ENCODE assay signal across 20 cellular contexts in genomic region chr6:3336859-3337515, GRCh38.
DNase-seq lines count a peak whose midpoint lies in the region; ATAC-seq and TF ChIP-seq lines count a peak whose summit lies in the region.
"Had no signal": no experiment of that assay in that cellular context is flagged by ENCODE, and none has a peak within 500 bp of the region (broad histone marks: within the 10 kb centered on the region; RNA-seq: fewer than 3 reads in every experiment).

No MANE protein-coding gene starts in this region.

- no peaks in the 10 kb centered on the region for H3K36me3 ChIP-seq in BLaER1
- H3K36me3 ChIP-seq in mucosa of descending colon (ENCODE audit: low read depth), result no peaks in the 10 kb centered on the region
- H3K36me3 ChIP-seq in mammary epithelial cell (ENCODE audit: insufficient read depth, low read length), result no peaks in the 10 kb centered on the region
- no peaks in the 10 kb centered on the region for H3K36me3 ChIP-seq in testis (ENCODE audit: low read depth, missing control alignments)
- H3K36me3 ChIP-seq: prostate gland, vagina had no signal

- peaks cover 52% of the 10 kb centered on the region for H3K4me1 ChIP-seq in BLaER1
- H3K4me1 ChIP-seq in mucosa of descending colon (ENCODE audit: low read depth), result peaks cover 24% of the 10 kb centered on the region
- H3K4me1 ChIP-seq in mammary epithelial cell (ENCODE audit: insufficient read depth, low read length), result no peaks in the 10 kb centered on the region
- H3K4me1 ChIP-seq in testis, result no peaks in the 10 kb centered on the region

- no TSS peak for BruUV-seq in mammary epithelial cell (replicated peaks; lab: Mats Ljungman, UMichigan)

- in situ Hi-C loops in mammary epithelial cell (cut with MboI; ENCODE audit: low sequenced_read_pairs in 2 of 2), result no loop called here

- 93% methylated on average over 5 of the region's 5 CpGs for WGBS in mammary epithelial cell (ENCODE audit: low coverage, missing lambda C conversion rate)
- 97 to 99% methylated on average over 5 of the region's 5 CpGs for WGBS in testis, 2 donors

- no peaks in the 10 kb centered on the region for H3K9me3 ChIP-seq in BLaER1
- H3K9me3 ChIP-seq in mucosa of descending colon, result no peaks in the 10 kb centered on the region
- no peaks in the 10 kb centered on the region for H3K9me3 ChIP-seq in mammary epithelial cell (replicated peaks; ENCODE audit: insufficient read depth, low read length)
- H3K9me3 ChIP-seq in testis, result no peaks in the 10 kb centered on the region
- H3K9me3 ChIP-seq: A549, prostate gland, vagina had no signal

- no peaks in the 10 kb centered on the region for H3K9me3 Mint-ChIP-seq in chondrocyte (ENCODE audit: low read depth)
- H3K9me3 Mint-ChIP-seq: effector memory CD8-positive, alpha-beta T cell; natural killer cell treated with Interleukin-12 subunit alpha and Interleukin-12 subunit beta and Interleukin-15 and Interleukin-18, amount 100 ng/mL, for 72 hours had no signal

- no peak overlapping the region for H3K9ac ChIP-seq in BLaER1
- no peak overlapping the region for H3K9ac ChIP-seq in mammary epithelial cell (ENCODE audit: insufficient read depth, low read length)

- peaks cover 5% of the 10 kb centered on the region for H3K79me2 ChIP-seq in mammary epithelial cell (ENCODE audit: insufficient read depth, low read length)

- CTCF ChIA-PET in mammary epithelial cell (lab: Charles Lee; ENCODE audit: low non-redundant PET), result interaction anchor here (0.6 kb wide), 1 partner anchor 551 kb away, joined by 9 read pairs; no protein-coding TSS in a partner anchor

- DNase-seq in NCI-H2029 treated with DMSO at 0.1 percent for 48 hours (lab: John Stamatoyannopoulos, UW), result peak; percentile 71
- DNase-seq in chondrocyte (ENCODE audit: low spot score), result no peak
- peak in 1 of 3 donors; percentile 31 for DNase-seq in mucosa of descending colon
- no peak for DNase-seq in NCI-H2171 (lab: John Stamatoyannopoulos, UW)
- no peak for DNase-seq in mammary epithelial cell
- no peak for DNase-seq in testis
- DNase-seq: activated CD8-positive, alpha-beta memory T cell treated with anti-CD3 and anti-CD28 coated beads, Interleukin-2, amount 50 U/mL, for 48 hours; activated gamma-delta T cell; effector memory CD8-positive, alpha-beta T cell; NCI-H446 treated with DMSO at 0.1 percent for 48 hours; stimulated activated CD4-positive, alpha-beta T cell treated with anti-CD3 and anti-CD28 coated beads, Interleukin-4, amount 100 ng/mL, for 24 hours had no signal

- H2AFZ ChIP-seq in mammary epithelial cell (ENCODE audit: low read depth, low read length), result no peak overlapping the region

- no peak for TF ChIP-seq POLR2A in testis (IDR thresholded peaks at IDR 0.05)

- H3K4me3 Mint-ChIP-seq in chondrocyte (ENCODE audit: unreplicated experiment), result no peak overlapping the region
- H3K4me3 Mint-ChIP-seq: effector memory CD8-positive, alpha-beta T cell had no signal

- H3K27ac Mint-ChIP-seq in chondrocyte (ENCODE audit: unreplicated experiment), result peak overlapping the region; percentile 18
- H3K27ac Mint-ChIP-seq: effector memory CD8-positive, alpha-beta T cell; IgD-negative memory B cell; natural killer cell treated with Interleukin-12 subunit alpha and Interleukin-12 subunit beta and Interleukin-15 and Interleukin-18, amount 100 ng/mL, for 72 hours had no signal

- H4K20me1 ChIP-seq in BLaER1, result no peaks in the 10 kb centered on the region
- H4K20me1 ChIP-seq in mammary epithelial cell (ENCODE audit: insufficient read depth, low read length), result no peaks in the 10 kb centered on the region

- H3K4me3 ChIP-seq in BLaER1, result no peak overlapping the region
- no peak overlapping the region for H3K4me3 ChIP-seq in mucosa of descending colon
- H3K4me3 ChIP-seq in mammary epithelial cell (replicated peaks in 1 of 3; ENCODE audit: insufficient read depth in 1 of 3, low read depth in 2 of 3, low read length in 3 of 3), result no peak overlapping the region
- H3K4me3 ChIP-seq in testis, result no peak overlapping the region
- H3K4me3 ChIP-seq: A549, prostate gland, skin epidermis, vagina had no signal

- ATAC-seq in mucosa of descending colon, result peak; percentile 70
- no peak for ATAC-seq in GM21737 (IDR thresholded peaks at IDR 0.05; ENCODE audit: unreplicated experiment)
- ATAC-seq: effector memory CD8-positive, alpha-beta T cell; natural killer cell treated with Interleukin-12 subunit alpha and Interleukin-12 subunit beta and Interleukin-15 and Interleukin-18, amount 100 ng/mL, for 72 hours; Right ventricle myocardium inferior had no signal

- TF ChIP-seq CTCF in chondrocyte (IDR thresholded peaks at IDR 0.05) (no peak), mucosa of descending colon (IDR thresholded peaks at IDR 0.05) (no peak), mammary epithelial cell (conservative IDR thresholded peaks at IDR 0.05 in 1 of 2, IDR thresholded peaks at IDR 0.05 in 1 of 2; ENCODE audit: extremely low read depth in 1 of 2, insufficient read depth in 1 of 2, low read depth in 1 of 2, low read length in 2 of 2) (no peak), testis (IDR thresholded peaks at IDR 0.05) (no peak)

- H3K4me1 Mint-ChIP-seq in chondrocyte (ENCODE audit: low read depth), result peaks cover 46% of the 10 kb centered on the region

- H3K27ac ChIP-seq in BLaER1 (peak overlapping the region; percentile 0; the same call in 1 of the 2 replicates), mammary epithelial cell (ENCODE audit: insufficient read depth, low read depth, low read length) (no peak overlapping the region), testis (no peak overlapping the region)
- H3K27ac ChIP-seq: prostate gland, vagina had no signal

- dilution Hi-C loops in mammary epithelial cell (cut with HindIII; ENCODE audit: low sequenced_read_pairs), result no loop called here

- H3K27me3 ChIP-seq in BLaER1, result no peaks in the 10 kb centered on the region
- no peaks in the 10 kb centered on the region for H3K27me3 ChIP-seq in mammary epithelial cell (ENCODE audit: insufficient read depth, low read length)
- H3K27me3 ChIP-seq in testis, result no peaks in the 10 kb centered on the region
- H3K27me3 ChIP-seq: vagina had no signal

- H3K36me3 Mint-ChIP-seq in chondrocyte (ENCODE audit: low read depth), result no peaks in the 10 kb centered on the region
- H3K36me3 Mint-ChIP-seq: natural killer cell treated with Interleukin-12 subunit alpha and Interleukin-12 subunit beta and Interleukin-15 and Interleukin-18, amount 100 ng/mL, for 72 hours had no signal

- intact Hi-C loops in mucosa of descending colon (cut with DNase I, micrococcal nuclease) (no loop called here), mammary epithelial cell (cut with micrococcal nuclease) (no loop called here), testis (cut with DNase I; ENCODE audit: low total_unique reads) (no loop called here)

- H3K27me3 Mint-ChIP-seq in chondrocyte (ENCODE audit: low read depth), result no peaks in the 10 kb centered on the region

- H3K4me2 ChIP-seq in BLaER1 (peak overlapping the region; percentile 49), mammary epithelial cell (ENCODE audit: insufficient read depth, low read depth, low read length) (no peak overlapping the region)
